In genomic region chr9:137302176-137303030, GRCh38 we compare ENCODE assay signal across 8 cellular contexts. TPM values are rescaled to one million over a fixed set of nuclear protein-coding genes. Genes with fewer than 3 reads are reported as not detected.
DNase-seq lines count a peak whose midpoint lies in the region; ATAC-seq lines count a peak whose summit lies in the region.

TSS of gene NRARP (minus strand) at chr9:137302271. CDS start at chr9:137301928, 343 bp downstream.

- peak within 1 kb of the TSS; percentile 1 for H3K27ac ChIP-seq in ectodermal cell (ENCODE audit: insufficient read depth, low read depth, low read length, poor library complexity, severe bottlenecking)

- no peaks in the 10 kb centered on the region for H3K9me3 ChIP-seq in ectodermal cell (ENCODE audit: control insufficient read depth, low read length)

- DNase-seq in AG20443 (ENCODE audit: low spot score) (peak; percentile 93), NCI-H69 (lab: John Stamatoyannopoulos, UW) (peak; percentile 97), lung microvascular endothelial cell (ENCODE audit: low read depth in 2 of 2) (peak; percentile 90 to 94)
- DNase-seq in activated CD4-positive, alpha-beta T cell treated with anti-CD3 and anti-CD28 coated beads, Interleukin-2, amount 50 U/mL, for 48 hours, result peak; percentile 90 to 91
- DNase-seq in stimulated activated CD4-positive, alpha-beta T cell treated with anti-CD3 and anti-CD28 coated beads, TNF-alpha, amount 100 ng/mL, for 4 hours (ENCODE audit: low read depth in 3 of 3), result peak; percentile 88 to 93 (median 91)

- peak; percentile 68 for ATAC-seq in GM19035 (IDR thresholded peaks at IDR 0.05; ENCODE audit: unreplicated experiment)
- ATAC-seq in HG03280 (IDR thresholded peaks at IDR 0.05; ENCODE audit: unreplicated experiment), result peak; percentile 73

- peaks cover 24% of the 10 kb centered on the region for H3K27me3 ChIP-seq in ectodermal cell (ENCODE audit: control insufficient read depth, insufficient read depth, low read length, poor library complexity, severe bottlenecking)

- 2% methylated on average over 121 of the region's 121 CpGs for WGBS in ectodermal cell, 2 experiments

- H3K36me3 ChIP-seq in ectodermal cell (ENCODE audit: control insufficient read depth, insufficient read depth, low read length), result no peaks in the 10 kb centered on the region

- H3K4me1 ChIP-seq in ectodermal cell (ENCODE audit: control insufficient read depth, insufficient read depth, low read length), result peaks cover 69% of the 10 kb centered on the region

- peak within 1 kb of the TSS; percentile 75 for H3K4me3 ChIP-seq in ectodermal cell (ENCODE audit: insufficient read depth, low read depth, low read length)

RNA-seq across cellular contexts. Expression of gene NRARP, which starts in this region (rescaled TPM):
- 20.0 TPM for polyA plus RNA-seq in ectodermal cell (2013, experiment 1 of 4)
- 17.8 TPM for polyA plus RNA-seq in ectodermal cell (2013, experiment 2 of 4)
- 30.0 TPM for polyA plus RNA-seq in ectodermal cell (2013, experiment 3 of 4)
- 33.2 TPM for polyA plus RNA-seq in ectodermal cell (2013, experiment 4 of 4)
- 18.7 and 28.3 TPM in 2 replicates for total RNA-seq in lung microvascular endothelial cell

Comparison
In these comparisons a context has a peak if more than half of its experiments do, and no peak if none do; other contexts are left out.
1. Peak in every context shown above with its lines: DNase-seq, ATAC-seq, H3K4me3 ChIP-seq and H3K27ac ChIP-seq.